1 cellular context compared by ENCODE assay signal in the genomic region with DNA sequence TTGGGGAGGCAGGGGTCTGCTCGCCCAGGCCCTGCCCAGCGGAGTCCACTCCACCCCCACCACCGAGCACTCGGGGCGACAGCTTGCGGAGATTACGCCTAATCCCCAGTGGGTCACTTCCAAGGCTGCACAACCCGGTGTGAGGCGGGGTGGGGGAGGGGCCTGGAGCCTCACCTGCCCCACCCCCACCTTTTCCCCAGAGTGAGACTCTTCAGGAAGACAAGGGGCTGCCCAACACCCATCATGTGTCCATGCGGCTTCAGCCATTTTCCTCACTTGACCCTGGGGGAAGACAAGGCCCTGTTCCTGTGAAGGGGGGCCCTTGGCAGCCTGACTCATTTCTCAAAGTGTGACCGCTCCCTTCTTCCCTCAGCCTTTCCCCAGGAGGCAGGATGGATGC.
TF ChIP-seq lines count a peak whose summit lies in the region.

No MANE protein-coding gene starts in this region.

TF ChIP-seq in K562, 482 proteins besides CTCF, POLR2A, EP300 and RAD21:
- no peak; a peak in 1 of 4 replicates for TF ChIP-seq TRIM24 (IDR thresholded peaks at IDR 0.05)
- no peak for TF ChIP-seq ZNF592 (IDR thresholded peaks at IDR 0.05)
- TF ChIP-seq MAX (CRISPR knock-in tag; IDR thresholded peaks at IDR 0.05): no peak
- no peak for TF ChIP-seq ATF4 (CRISPR knock-in tag; IDR thresholded peaks at IDR 0.05)
